In genomic region chr10:50999163-50999562, GRCh38 we compare ENCODE assay signal across 31 cellular contexts.
"Had no signal": no experiment of that assay in that cellular context is flagged by ENCODE, and none has a peak within 500 bp of the region (broad histone marks: within the 10 kb centered on the region; RNA-seq: fewer than 3 reads in every experiment).

No MANE protein-coding gene starts in this region.

- H3K4me1 Mint-ChIP-seq: naive thymus-derived CD8-positive, alpha-beta T cell; T-helper 17 cell had no signal

- DNase-seq: activated CD4-positive, alpha-beta T cell treated with anti-CD3 and anti-CD28 coated beads for 48 hours; activated CD4-positive, alpha-beta T cell treated with anti-CD3 and anti-CD28 coated beads, Interleukin-2, amount 50 U/mL, for 48 hours; activated CD8-positive, alpha-beta memory T cell treated with anti-CD3 and anti-CD28 coated beads for 24 hours; activated effector memory CD4-positive, alpha-beta T cell treated with Interleukin-2 at 50 U/mL for 16 hours; activated naive CD4-positive, alpha-beta T cell treated with Interleukin-2 at 50 U/mL for 16 hours; adrenal gland; aorta; caudate nucleus; left cardiac atrium; mammary epithelial cell; midbrain; naive thymus-derived CD8-positive, alpha-beta T cell; nucleus accumbens; psoas muscle; stimulated activated CD4-positive, alpha-beta T cell treated with anti-CD3 and anti-CD28 coated beads, Interleukin-15, amount 100 ng/mL, for 24 hours; stimulated activated CD4-positive, alpha-beta T cell treated with anti-CD3 and anti-CD28 coated beads, Interleukin-2, amount 100 ng/mL, for 24 hours; stimulated activated naive CD4-positive, alpha-beta T cell; T-helper 17 cell; T1000; transverse colon; WERI-Rb-1 had no signal

- H3K4me3 ChIP-seq: adrenal gland, hepatocyte, psoas muscle, right atrium auricular region, suprapubic skin, transverse colon had no signal

- H3K36me3 ChIP-seq: adrenal gland, right atrium auricular region, suprapubic skin, transverse colon, WERI-Rb-1 had no signal

- H3K27ac ChIP-seq: hepatocyte, parathyroid adenoma, psoas muscle, right atrium auricular region, suprapubic skin, transverse colon, WERI-Rb-1 had no signal

- H3K9me3 Mint-ChIP-seq: naive thymus-derived CD8-positive, alpha-beta T cell; neural crest cell had no signal

- H2AFZ ChIP-seq: hepatocyte, parathyroid adenoma had no signal

- ATAC-seq: activated CD4-positive, CD25-positive, alpha-beta regulatory T cell treated with anti-CD3 and anti-CD28 coated beads, Interleukin-2, amount 50 U/mL, for 24 hours; left cardiac atrium; naive thymus-derived CD8-positive, alpha-beta T cell; psoas muscle; T-helper 17 cell had no signal

- FAIRE-seq: endothelial cell of umbilical vein, frontal cortex, keratinocyte had no signal

- H3K4me1 ChIP-seq: adrenal gland, parathyroid adenoma, suprapubic skin had no signal

- H3K36me3 Mint-ChIP-seq: activated naive CD8-positive, alpha-beta T cell; naive thymus-derived CD8-positive, alpha-beta T cell had no signal

- H3K4me2 ChIP-seq: hepatocyte had no signal

- H3K27ac Mint-ChIP-seq: activated naive CD8-positive, alpha-beta T cell; naive thymus-derived CD8-positive, alpha-beta T cell; T-helper 17 cell had no signal

- H3K9me3 ChIP-seq: adrenal gland, psoas muscle, right atrium auricular region, suprapubic skin, transverse colon had no signal

- H3K79me2 ChIP-seq: hepatocyte, parathyroid adenoma had no signal

- H3K9ac ChIP-seq: parathyroid adenoma had no signal

- H3K27me3 ChIP-seq: hepatocyte, right atrium auricular region, transverse colon had no signal

- H3K4me3 Mint-ChIP-seq: activated naive CD8-positive, alpha-beta T cell; naive thymus-derived CD8-positive, alpha-beta T cell; neural crest cell; T-helper 17 cell had no signal
